Comparison of ENCODE assay signal across 8 cellular contexts in genomic region chr4:144646523-144647094, GRCh38. TPM values are rescaled to one million over a fixed set of nuclear protein-coding genes. Genes with fewer than 3 reads are reported as not detected.
DNase-seq lines count a peak whose midpoint lies in the region; ATAC-seq and TF ChIP-seq lines count a peak whose summit lies in the region.

No MANE protein-coding gene starts in this region.

- H3K27ac ChIP-seq in brain microvascular endothelial cell (peak overlapping the region; percentile 66), right lobe of liver (no peak overlapping the region), suprapubic skin (no peak overlapping the region)

- H3K4me1 ChIP-seq in right lobe of liver = peaks cover 0 to 13% (median 0%) of the 10 kb centered on the region in 4 donors
- H3K4me1 ChIP-seq in suprapubic skin = peaks cover 24% of the 10 kb centered on the region

- H3K4me3 ChIP-seq in brain microvascular endothelial cell (ENCODE audit: low read depth, low read length) (peak overlapping the region; percentile 84), right lobe of liver (peak overlapping the region; percentile 21 to 36 (median 23)), suprapubic skin (peak overlapping the region; percentile 67)

- no peak for DNase-seq in brain microvascular endothelial cell
- no peak for DNase-seq in right lobe of liver
- no peak for DNase-seq in suprapubic skin (ENCODE audit: low spot score in 2 of 2)
- no peak for DNase-seq in NCI-H1105 treated with DMSO at 0.1 percent for 48 hours (lab: John Stamatoyannopoulos, UW)
- DNase-seq in middle frontal gyrus (ENCODE audit: extremely low spot score, low spot score) = no peak
- DNase-seq in HPDE6-E6E7 (ENCODE audit: extremely low spot score) = no peak

- WGBS in right lobe of liver (ENCODE audit: insufficient coverage, low coverage, low lambda C conversion rate, missing lambda C conversion rate) = 3% methylated on average over 20 of the region's 22 CpGs
- WGBS in suprapubic skin = 4% methylated on average over 20 of the region's 22 CpGs

- no peak for TF ChIP-seq EP300 in suprapubic skin (IDR thresholded peaks at IDR 0.05)

- H3K36me3 ChIP-seq in brain microvascular endothelial cell (replicated peaks) (peaks cover 5% of the 10 kb centered on the region), right lobe of liver (no peaks in the 10 kb centered on the region), suprapubic skin (no peaks in the 10 kb centered on the region)

- TF ChIP-seq POLR2A in right lobe of liver (IDR thresholded peaks at IDR 0.05) (no peak), suprapubic skin (IDR thresholded peaks at IDR 0.05) (no peak)

- TF ChIP-seq CTCF in GM12874 (IDR thresholded peaks at IDR 0.05; ENCODE audit: insufficient read depth, low read depth, low read length) (peak; percentile 23; the same call in 1 of the 2 replicates), brain microvascular endothelial cell (IDR thresholded peaks at IDR 0.05; ENCODE audit: low read depth, low read length, missing control alignments) (peak; percentile 67), right lobe of liver (IDR thresholded peaks at IDR 0.05) (no peak), suprapubic skin (IDR thresholded peaks at IDR 0.05) (no peak)

- H3K9me3 ChIP-seq in right lobe of liver (no peaks in the 10 kb centered on the region), suprapubic skin (no peaks in the 10 kb centered on the region)

- in situ Hi-C loops in brain microvascular endothelial cell (cut with HindIII; ENCODE audit: low pct_ligation_motif_present, low sequenced_read_pairs) = no loop called here

- peak; percentile 29 for ATAC-seq in HG03432 (IDR thresholded peaks at IDR 0.05; ENCODE audit: unreplicated experiment)
- peak; percentile 13 to 26 (median 22) for ATAC-seq in right lobe of liver

- intact Hi-C loops in right lobe of liver (cut with DNase I) = no loop called here

- H3K27me3 ChIP-seq in brain microvascular endothelial cell (replicated peaks) (no peaks in the 10 kb centered on the region), right lobe of liver (peaks cover 0 to 17% of the 10 kb centered on the region in 2 donors), suprapubic skin (peaks cover 57% of the 10 kb centered on the region)

RNA-seq across cellular contexts. Expression of gene HHIP, which starts 0.7 kb away (rescaled TPM):
- total RNA-seq in right lobe of liver (10 to 100 TPM in 2 of 6 experiments, 1 to 10 TPM in 4; 3.3 to 17.5 (median 6.3) TPM), suprapubic skin (under 1 TPM in 2 of 4 donors, not detected in 2; 0.10 to 0.34 TPM)

Comparison
In these comparisons a context has a peak if more than half of its experiments do, and no peak if none do; other contexts are left out.
1. CTCF ChIP-seq: peak in GM12874 (single experiment) and brain microvascular endothelial cell (single experiment); none in right lobe of liver (0 of 4) and suprapubic skin (0 of 2).
2. H3K4me3 ChIP-seq: peak in every context shown above with its lines; median percentile 84 in brain microvascular endothelial cell; 67 in suprapubic skin; 23 in right lobe of liver.